In genomic region chr6:168072730-168073129, GRCh38 we compare ENCODE assay signal across 10 cellular contexts. TPM values are rescaled to one million over a fixed set of nuclear protein-coding genes. Genes with fewer than 3 reads are reported as not detected.
"Had no signal": no experiment of that assay in that cellular context is flagged by ENCODE, and none has a peak within 500 bp of the region (broad histone marks: within the 10 kb centered on the region; RNA-seq: fewer than 3 reads in every experiment).

No MANE protein-coding gene starts in this region.

- H3K36me3 ChIP-seq: HAP-1 had no signal

- H3K9me3 ChIP-seq: HAP-1 had no signal

- H3K4me3 ChIP-seq: GM23248, HAP-1, K562 had no signal

- H3K27ac Mint-ChIP-seq: HFFc6 had no signal

- DNase-seq: GM23248, GOT3, H7, HFFc6, IMR-90 had no signal

- H3K4me1 ChIP-seq: HAP-1 had no signal

- ATAC-seq: HCT116, K562 had no signal

- H3K27ac ChIP-seq: GM23248 had no signal

- H3K9ac ChIP-seq: GM23248 had no signal

- H3K4me3 Mint-ChIP-seq: HFFc6 had no signal

RNA-seq across cellular contexts. Expression of gene FRMD1, which starts 6.3 kb away (rescaled TPM):
- total RNA-seq: GM23248, H4, H7, HFFc6, HT-29, IMR-90 had no signal
